In the genomic region with DNA sequence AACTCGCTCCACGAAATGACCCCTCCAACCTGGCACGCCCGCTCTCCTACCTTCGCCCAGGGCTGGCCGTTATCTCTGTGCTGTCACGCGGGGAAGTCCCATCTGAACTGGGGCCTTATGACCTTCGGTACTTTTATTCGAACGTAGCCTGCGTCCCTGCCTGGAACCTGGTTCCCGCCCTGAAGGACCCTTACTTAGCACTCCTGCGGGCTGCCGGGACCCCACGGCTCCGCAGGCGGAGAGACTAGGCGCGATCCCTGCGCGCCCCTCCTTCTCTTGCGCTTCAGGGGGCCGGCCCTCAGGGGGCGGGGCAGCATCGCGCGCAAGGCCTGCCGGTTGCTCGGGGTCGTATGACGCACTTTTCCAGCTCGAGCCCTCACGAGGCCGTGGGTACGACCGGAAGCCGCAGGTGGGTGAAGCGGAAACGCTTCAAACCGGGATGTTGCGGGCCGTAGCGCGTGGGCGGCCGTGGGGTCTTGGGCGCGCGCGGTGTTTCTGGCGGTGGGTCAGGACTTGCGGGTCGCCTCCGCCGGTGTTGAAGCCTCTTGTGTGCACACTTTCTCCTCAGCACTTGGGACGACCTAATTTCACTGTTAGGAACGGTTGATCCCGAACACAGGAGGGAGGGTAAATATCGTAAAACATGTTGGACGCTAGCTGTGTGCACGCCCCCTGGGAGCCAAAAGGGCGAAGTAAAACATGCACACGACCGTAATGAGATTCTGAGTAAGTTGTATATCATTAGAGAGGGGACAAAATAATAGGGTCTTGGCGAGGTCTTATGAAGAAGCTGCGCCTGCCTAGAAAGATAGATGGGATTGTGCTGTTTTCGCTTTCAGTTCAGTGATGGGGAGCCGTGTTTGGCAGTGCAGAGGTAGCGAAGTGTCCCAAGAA, we compare ENCODE assay signal across 1 cellular context.
A peak's percentile ranks its signal among the peaks of the same experiment; 100 is the strongest.
TF ChIP-seq lines count a peak whose summit lies in the region.

A gene (plus strand): TSS at position 325 of the 894 bp plus-strand sequence. CDS start 6,991 bp downstream, outside the sequence.
A gene with protein sequence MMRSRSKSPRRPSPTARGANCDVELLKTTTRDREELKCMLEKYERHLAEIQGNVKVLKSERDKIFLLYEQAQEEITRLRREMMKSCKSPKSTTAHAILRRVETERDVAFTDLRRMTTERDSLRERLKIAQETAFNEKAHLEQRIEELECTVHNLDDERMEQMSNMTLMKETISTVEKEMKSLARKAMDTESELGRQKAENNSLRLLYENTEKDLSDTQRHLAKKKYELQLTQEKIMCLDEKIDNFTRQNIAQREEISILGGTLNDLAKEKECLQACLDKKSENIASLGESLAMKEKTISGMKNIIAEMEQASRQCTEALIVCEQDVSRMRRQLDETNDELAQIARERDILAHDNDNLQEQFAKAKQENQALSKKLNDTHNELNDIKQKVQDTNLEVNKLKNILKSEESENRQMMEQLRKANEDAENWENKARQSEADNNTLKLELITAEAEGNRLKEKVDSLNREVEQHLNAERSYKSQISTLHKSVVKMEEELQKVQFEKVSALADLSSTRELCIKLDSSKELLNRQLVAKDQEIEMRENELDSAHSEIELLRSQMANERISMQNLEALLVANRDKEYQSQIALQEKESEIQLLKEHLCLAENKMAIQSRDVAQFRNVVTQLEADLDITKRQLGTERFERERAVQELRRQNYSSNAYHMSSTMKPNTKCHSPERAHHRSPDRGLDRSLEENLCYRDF (minus strand): TSS at position 300 of the 894 bp plus-strand sequence. CDS start 45,503 bp downstream, outside the sequence.

TF ChIP-seq in HepG2, 621 proteins besides CTCF, POLR2A, EP300 and RAD21 (continued from another document and continues in another):
- TF ChIP-seq, protein P1, sequence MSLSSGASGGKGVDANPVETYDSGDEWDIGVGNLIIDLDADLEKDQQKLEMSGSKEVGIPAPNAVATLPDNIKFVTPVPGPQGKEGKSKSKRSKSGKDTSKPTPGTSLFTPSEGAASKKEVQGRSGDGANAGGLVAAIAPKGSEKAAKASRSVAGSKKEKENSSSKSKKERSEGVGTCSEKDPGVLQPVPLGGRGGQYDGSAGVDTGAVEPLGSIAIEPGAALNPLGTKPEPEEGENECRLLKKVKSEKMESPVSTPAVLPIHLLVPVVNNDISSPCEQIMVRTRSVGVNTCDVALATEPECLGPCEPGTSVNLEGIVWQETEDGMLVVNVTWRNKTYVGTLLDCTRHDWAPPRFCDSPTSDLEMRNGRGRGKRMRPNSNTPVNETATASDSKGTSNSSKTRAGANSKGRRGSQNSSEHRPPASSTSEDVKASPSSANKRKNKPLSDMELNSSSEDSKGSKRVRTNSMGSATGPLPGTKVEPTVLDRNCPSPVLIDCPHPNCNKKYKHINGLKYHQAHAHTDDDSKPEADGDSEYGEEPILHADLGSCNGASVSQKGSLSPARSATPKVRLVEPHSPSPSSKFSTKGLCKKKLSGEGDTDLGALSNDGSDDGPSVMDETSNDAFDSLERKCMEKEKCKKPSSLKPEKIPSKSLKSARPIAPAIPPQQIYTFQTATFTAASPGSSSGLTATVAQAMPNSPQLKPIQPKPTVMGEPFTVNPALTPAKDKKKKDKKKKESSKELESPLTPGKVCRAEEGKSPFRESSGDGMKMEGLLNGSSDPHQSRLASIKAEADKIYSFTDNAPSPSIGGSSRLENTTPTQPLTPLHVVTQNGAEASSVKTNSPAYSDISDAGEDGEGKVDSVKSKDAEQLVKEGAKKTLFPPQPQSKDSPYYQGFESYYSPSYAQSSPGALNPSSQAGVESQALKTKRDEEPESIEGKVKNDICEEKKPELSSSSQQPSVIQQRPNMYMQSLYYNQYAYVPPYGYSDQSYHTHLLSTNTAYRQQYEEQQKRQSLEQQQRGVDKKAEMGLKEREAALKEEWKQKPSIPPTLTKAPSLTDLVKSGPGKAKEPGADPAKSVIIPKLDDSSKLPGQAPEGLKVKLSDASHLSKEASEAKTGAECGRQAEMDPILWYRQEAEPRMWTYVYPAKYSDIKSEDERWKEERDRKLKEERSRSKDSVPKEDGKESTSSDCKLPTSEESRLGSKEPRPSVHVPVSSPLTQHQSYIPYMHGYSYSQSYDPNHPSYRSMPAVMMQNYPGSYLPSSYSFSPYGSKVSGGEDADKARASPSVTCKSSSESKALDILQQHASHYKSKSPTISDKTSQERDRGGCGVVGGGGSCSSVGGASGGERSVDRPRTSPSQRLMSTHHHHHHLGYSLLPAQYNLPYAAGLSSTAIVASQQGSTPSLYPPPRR (CRISPR knock-in tag; IDR thresholded peaks at IDR 0.05; ENCODE audit: borderline replicate concordance), result peak; percentile 80
- TF ChIP-seq, protein P2, sequence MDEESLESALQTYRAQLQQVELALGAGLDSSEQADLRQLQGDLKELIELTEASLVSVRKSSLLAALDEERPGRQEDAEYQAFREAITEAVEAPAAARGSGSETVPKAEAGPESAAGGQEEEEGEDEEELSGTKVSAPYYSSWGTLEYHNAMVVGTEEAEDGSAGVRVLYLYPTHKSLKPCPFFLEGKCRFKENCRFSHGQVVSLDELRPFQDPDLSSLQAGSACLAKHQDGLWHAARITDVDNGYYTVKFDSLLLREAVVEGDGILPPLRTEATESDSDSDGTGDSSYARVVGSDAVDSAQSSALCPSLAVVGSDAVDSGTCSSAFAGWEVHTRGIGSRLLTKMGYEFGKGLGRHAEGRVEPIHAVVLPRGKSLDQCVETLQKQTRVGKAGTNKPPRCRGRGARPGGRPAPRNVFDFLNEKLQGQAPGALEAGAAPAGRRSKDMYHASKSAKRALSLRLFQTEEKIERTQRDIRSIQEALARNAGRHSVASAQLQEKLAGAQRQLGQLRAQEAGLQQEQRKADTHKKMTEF (CRISPR knock-in tag; IDR thresholded peaks at IDR 0.05), result peak; percentile 97
- TF ChIP-seq CHD4 (IDR thresholded peaks at IDR 0.05; ENCODE audit: borderline replicate concordance, low read length) (no peak), GLI4 (CRISPR knock-in tag; IDR thresholded peaks at IDR 0.05; ENCODE audit: borderline replicate concordance) (peak; percentile 99), ZNF343 (CRISPR knock-in tag; IDR thresholded peaks at IDR 0.05) (peak; percentile 99), CHCHD3 (CRISPR knock-in tag; IDR thresholded peaks at IDR 0.05) (0 out of 2 replicates have a peak, but pooled peaks have one; percentile 82), HNF4G (IDR thresholded peaks at IDR 0.05; ENCODE audit: borderline replicate concordance, low read depth, low read length) (no peak), HNF4G (CRISPR knock-in tag; IDR thresholded peaks at IDR 0.05; ENCODE audit: borderline replicate concordance, low read depth) (peak; percentile 79), MAFF (IDR thresholded peaks at IDR 0.05; ENCODE audit: low read depth, low read length) (no peak), RFXAP (CRISPR knock-in tag; IDR thresholded peaks at IDR 0.05; ENCODE audit: borderline replicate concordance) (peak; percentile 75), SALL2 (CRISPR knock-in tag; IDR thresholded peaks at IDR 0.05) (peak; percentile 98), ZNF737 (CRISPR knock-in tag; IDR thresholded peaks at IDR 0.05; ENCODE audit: borderline replicate concordance) (peak; percentile 35; the same call in 1 of the 2 replicates), ZNF660 (CRISPR knock-in tag; IDR thresholded peaks at IDR 0.05; ENCODE audit: borderline replicate concordance, low read depth) (peak; percentile 69; the same call in 1 of the 2 replicates), ZNF354B (CRISPR knock-in tag; IDR thresholded peaks at IDR 0.05) (peak; percentile 98), NCOA1 (CRISPR knock-in tag; IDR thresholded peaks at IDR 0.05) (no peak; the same call in 1 of the 2 replicates), ZNF30 (CRISPR knock-in tag; IDR thresholded peaks at IDR 0.05) (no peak), NFATC3 (CRISPR knock-in tag; IDR thresholded peaks at IDR 0.05) (peak; percentile 96; the same call in 1 of the 2 replicates), NFE2L1 (CRISPR knock-in tag; IDR thresholded peaks at IDR 0.05; ENCODE audit: borderline replicate concordance) (no peak), MEF2D (CRISPR knock-in tag; IDR thresholded peaks at IDR 0.05) (peak; percentile 92), ARNTL (CRISPR knock-in tag; IDR thresholded peaks at IDR 0.05) (peak; percentile 98), IKZF4 (CRISPR knock-in tag; IDR thresholded peaks at IDR 0.05; ENCODE audit: borderline replicate concordance, low read depth, not compliant biosample characterization) (peak; percentile 96), ZNF251 (CRISPR knock-in tag; IDR thresholded peaks at IDR 0.05) (peak; percentile 90), FOXP1 (IDR thresholded peaks at IDR 0.05) (no peak), FOXP1 (CRISPR knock-in tag; IDR thresholded peaks at IDR 0.05) (peak; percentile 67), NFKBIZ (CRISPR knock-in tag; IDR thresholded peaks at IDR 0.05) (peak; percentile 95), HHEX (CRISPR knock-in tag; IDR thresholded peaks at IDR 0.05) (no peak)
- TF ChIP-seq, protein P3, sequence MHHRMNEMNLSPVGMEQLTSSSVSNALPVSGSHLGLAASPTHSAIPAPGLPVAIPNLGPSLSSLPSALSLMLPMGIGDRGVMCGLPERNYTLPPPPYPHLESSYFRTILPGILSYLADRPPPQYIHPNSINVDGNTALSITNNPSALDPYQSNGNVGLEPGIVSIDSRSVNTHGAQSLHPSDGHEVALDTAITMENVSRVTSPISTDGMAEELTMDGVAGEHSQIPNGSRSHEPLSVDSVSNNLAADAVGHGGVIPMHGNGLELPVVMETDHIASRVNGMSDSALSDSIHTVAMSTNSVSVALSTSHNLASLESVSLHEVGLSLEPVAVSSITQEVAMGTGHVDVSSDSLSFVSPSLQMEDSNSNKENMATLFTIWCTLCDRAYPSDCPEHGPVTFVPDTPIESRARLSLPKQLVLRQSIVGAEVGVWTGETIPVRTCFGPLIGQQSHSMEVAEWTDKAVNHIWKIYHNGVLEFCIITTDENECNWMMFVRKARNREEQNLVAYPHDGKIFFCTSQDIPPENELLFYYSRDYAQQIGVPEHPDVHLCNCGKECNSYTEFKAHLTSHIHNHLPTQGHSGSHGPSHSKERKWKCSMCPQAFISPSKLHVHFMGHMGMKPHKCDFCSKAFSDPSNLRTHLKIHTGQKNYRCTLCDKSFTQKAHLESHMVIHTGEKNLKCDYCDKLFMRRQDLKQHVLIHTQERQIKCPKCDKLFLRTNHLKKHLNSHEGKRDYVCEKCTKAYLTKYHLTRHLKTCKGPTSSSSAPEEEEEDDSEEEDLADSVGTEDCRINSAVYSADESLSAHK (CRISPR knock-in tag; IDR thresholded peaks at IDR 0.05; ENCODE audit: borderline replicate concordance), result no peak
- TF ChIP-seq, protein P4, sequence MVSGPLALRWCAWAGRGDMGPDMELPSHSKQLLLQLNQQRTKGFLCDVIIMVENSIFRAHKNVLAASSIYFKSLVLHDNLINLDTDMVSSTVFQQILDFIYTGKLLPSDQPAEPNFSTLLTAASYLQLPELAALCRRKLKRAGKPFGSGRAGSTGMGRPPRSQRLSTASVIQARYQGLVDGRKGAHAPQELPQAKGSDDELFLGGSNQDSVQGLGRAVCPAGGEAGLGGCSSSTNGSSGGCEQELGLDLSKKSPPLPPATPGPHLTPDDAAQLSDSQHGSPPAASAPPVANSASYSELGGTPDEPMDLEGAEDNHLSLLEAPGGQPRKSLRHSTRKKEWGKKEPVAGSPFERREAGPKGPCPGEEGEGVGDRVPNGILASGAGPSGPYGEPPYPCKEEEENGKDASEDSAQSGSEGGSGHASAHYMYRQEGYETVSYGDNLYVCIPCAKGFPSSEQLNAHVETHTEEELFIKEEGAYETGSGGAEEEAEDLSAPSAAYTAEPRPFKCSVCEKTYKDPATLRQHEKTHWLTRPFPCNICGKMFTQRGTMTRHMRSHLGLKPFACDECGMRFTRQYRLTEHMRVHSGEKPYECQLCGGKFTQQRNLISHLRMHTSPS (CRISPR knock-in tag; IDR thresholded peaks at IDR 0.05; ENCODE audit: low read depth), result peak; percentile 65; the same call in 1 of the 2 replicates
- TF ChIP-seq, protein P5, sequence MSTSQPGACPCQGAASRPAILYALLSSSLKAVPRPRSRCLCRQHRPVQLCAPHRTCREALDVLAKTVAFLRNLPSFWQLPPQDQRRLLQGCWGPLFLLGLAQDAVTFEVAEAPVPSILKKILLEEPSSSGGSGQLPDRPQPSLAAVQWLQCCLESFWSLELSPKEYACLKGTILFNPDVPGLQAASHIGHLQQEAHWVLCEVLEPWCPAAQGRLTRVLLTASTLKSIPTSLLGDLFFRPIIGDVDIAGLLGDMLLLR (CRISPR knock-in tag; IDR thresholded peaks at IDR 0.05), result peak; percentile 90; the same call in 1 of the 2 replicates
- TF ChIP-seq, protein P6, sequence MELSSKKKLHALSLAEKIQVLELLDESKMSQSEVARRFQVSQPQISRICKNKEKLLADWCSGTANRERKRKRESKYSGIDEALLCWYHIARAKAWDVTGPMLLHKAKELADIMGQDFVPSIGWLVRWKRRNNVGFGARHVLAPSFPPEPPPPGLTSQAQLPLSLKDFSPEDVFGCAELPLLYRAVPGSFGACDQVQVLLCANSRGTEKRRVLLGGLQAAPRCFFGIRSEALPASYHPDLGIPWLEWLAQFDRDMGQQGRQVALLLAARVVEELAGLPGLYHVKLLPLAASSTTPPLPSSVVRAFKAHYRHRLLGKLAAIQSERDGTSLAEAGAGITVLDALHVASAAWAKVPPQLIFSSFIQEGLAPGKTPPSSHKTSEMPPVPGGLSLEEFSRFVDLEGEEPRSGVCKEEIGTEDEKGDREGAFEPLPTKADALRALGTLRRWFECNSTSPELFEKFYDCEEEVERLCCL (CRISPR knock-in tag; IDR thresholded peaks at IDR 0.05; ENCODE audit: borderline replicate concordance), result no peak; the same call in 1 of the 2 replicates
- TF ChIP-seq, protein P7, sequence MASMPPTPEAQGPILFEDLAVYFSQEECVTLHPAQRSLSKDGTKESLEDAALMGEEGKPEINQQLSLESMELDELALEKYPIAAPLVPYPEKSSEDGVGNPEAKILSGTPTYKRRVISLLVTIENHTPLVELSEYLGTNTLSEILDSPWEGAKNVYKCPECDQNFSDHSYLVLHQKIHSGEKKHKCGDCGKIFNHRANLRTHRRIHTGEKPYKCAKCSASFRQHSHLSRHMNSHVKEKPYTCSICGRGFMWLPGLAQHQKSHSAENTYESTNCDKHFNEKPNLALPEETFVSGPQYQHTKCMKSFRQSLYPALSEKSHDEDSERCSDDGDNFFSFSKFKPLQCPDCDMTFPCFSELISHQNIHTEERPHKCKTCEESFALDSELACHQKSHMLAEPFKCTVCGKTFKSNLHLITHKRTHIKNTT (CRISPR knock-in tag; IDR thresholded peaks at IDR 0.05), result no peak
- TF ChIP-seq, protein P8, sequence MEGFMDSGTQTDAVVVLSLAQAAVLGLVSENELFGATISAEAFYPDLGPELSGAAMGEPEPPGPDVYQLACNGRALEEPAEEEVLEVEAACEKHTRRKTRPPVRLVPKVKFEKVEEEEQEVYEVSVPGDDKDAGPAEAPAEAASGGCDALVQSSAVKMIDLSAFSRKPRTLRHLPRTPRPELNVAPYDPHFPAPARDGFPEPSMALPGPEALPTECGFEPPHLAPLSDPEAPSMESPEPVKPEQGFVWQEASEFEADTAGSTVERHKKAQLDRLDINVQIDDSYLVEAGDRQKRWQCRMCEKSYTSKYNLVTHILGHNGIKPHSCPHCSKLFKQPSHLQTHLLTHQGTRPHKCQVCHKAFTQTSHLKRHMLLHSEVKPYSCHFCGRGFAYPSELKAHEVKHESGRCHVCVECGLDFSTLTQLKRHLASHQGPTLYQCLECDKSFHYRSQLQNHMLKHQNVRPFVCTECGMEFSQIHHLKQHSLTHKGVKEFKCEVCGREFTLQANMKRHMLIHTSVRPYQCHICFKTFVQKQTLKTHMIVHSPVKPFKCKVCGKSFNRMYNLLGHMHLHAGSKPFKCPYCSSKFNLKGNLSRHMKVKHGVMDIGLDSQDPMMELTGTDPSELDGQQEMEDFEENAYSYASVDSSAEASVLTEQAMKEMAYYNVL (CRISPR knock-in tag; IDR thresholded peaks at IDR 0.05; ENCODE audit: borderline replicate concordance), result 0 out of 2 replicates have a peak, but pooled peaks have one; percentile 34
